8 cellular contexts compared by ENCODE assay signal in genomic region chr12:130281157-130281799, GRCh38. TPM values are rescaled to one million over a fixed set of nuclear protein-coding genes. Genes with fewer than 3 reads are reported as not detected.
DNase-seq lines count a peak whose midpoint lies in the region; ATAC-seq and TF ChIP-seq lines count a peak whose summit lies in the region.

No MANE protein-coding gene starts in this region.

- no peak for TF ChIP-seq POLR2A in uterus (IDR thresholded peaks at IDR 0.05)

- peaks cover under 1% of the 10 kb centered on the region for H3K27me3 Mint-ChIP-seq in chondrocyte (ENCODE audit: low read depth)
- H3K27me3 Mint-ChIP-seq in naive thymus-derived CD8-positive, alpha-beta T cell: peaks cover 0 to 51% (median 16%) of the 10 kb centered on the region in 5 donors

- peak; percentile 79 for TF ChIP-seq CTCF in chondrocyte (IDR thresholded peaks at IDR 0.05)
- peak; percentile 31 to 54 (median 41) for TF ChIP-seq CTCF in uterus (IDR thresholded peaks at IDR 0.05)

- ATAC-seq in naive thymus-derived CD8-positive, alpha-beta T cell: peak in 1 of 2 donors; percentile 39
- no peak for ATAC-seq in HG03159 (IDR thresholded peaks at IDR 0.05; ENCODE audit: unreplicated experiment)

- H3K27ac Mint-ChIP-seq in chondrocyte (ENCODE audit: unreplicated experiment): no peak overlapping the region
- H3K27ac Mint-ChIP-seq in naive thymus-derived CD8-positive, alpha-beta T cell: no peak overlapping the region

- H3K27me3 ChIP-seq in uterus: no peaks in the 10 kb centered on the region

- H3K4me1 Mint-ChIP-seq in chondrocyte (ENCODE audit: low read depth): peaks cover 4% of the 10 kb centered on the region
- peaks cover 0 to 4% (median 2%) of the 10 kb centered on the region in 4 donors for H3K4me1 Mint-ChIP-seq in naive thymus-derived CD8-positive, alpha-beta T cell

- peak overlapping the region in 1 of 2 donors; percentile 3 for H3K27ac ChIP-seq in uterus

- peaks cover 23% of the 10 kb centered on the region for H3K9me3 Mint-ChIP-seq in chondrocyte (ENCODE audit: low read depth)
- H3K9me3 Mint-ChIP-seq in naive thymus-derived CD8-positive, alpha-beta T cell: peaks cover 0 to 15% (median 9%) of the 10 kb centered on the region in 9 donors

- H3K36me3 ChIP-seq in uterus: no peaks in the 10 kb centered on the region

- no peaks in the 10 kb centered on the region for H3K4me1 ChIP-seq in uterus

- H3K36me3 Mint-ChIP-seq in chondrocyte (ENCODE audit: low read depth): peaks cover 2% of the 10 kb centered on the region
- peaks cover 0 to 4% (median 0%) of the 10 kb centered on the region in 3 donors for H3K36me3 Mint-ChIP-seq in naive thymus-derived CD8-positive, alpha-beta T cell

- no peak overlapping the region for H3K4me3 Mint-ChIP-seq in chondrocyte (ENCODE audit: unreplicated experiment)
- peak overlapping the region in 1 of 10 donors; percentile 30 for H3K4me3 Mint-ChIP-seq in naive thymus-derived CD8-positive, alpha-beta T cell

- POLR2A ChIA-PET in naive thymus-derived CD8-positive, alpha-beta T cell (lab: Charles Lee): no interaction called here

- DNase-seq in DMS114 treated with DMSO at 0.1 percent for 48 hours (lab: John Stamatoyannopoulos, UW; ENCODE audit: unreplicated experiment) (peak; percentile 63), NCI-H82 (lab: John Stamatoyannopoulos, UW) (peak; percentile 82), chondrocyte (ENCODE audit: low spot score) (no peak), uterus (peak in 1 of 2 donors; percentile 50), midbrain (lab: John Stamatoyannopoulos, UW) (no peak), NCI-H1436 treated with DMSO at 0.1 percent for 48 hours (lab: John Stamatoyannopoulos, UW) (no peak)
- DNase-seq in naive thymus-derived CD8-positive, alpha-beta T cell: peak in 6 of 10 donors; percentile 3 to 49 (median 32)

- intact Hi-C loops in uterus (cut with DNase I; ENCODE audit: low total_unique reads): no loop called here

- no peaks in the 10 kb centered on the region for H3K9me3 ChIP-seq in uterus

- no peak overlapping the region for H3K4me3 ChIP-seq in uterus

RNA-seq across cellular contexts. Expression of gene PIWIL1, which starts 56.4 kb away (rescaled TPM):
- total RNA-seq in chondrocyte (not detected in 3 replicates), uterus (under 1 TPM in 1 of 4 donors, not detected in 3; 0.62 TPM)
- not detected for total RNA-seq in naive thymus-derived CD8-positive, alpha-beta T cell
- not detected for polyA plus RNA-seq in naive thymus-derived CD8-positive, alpha-beta T cell

Comparison
In these comparisons a context has a peak if more than half of its experiments do, and no peak if none do; other contexts are left out.
1. DNase-seq: peak in DMS114 treated with DMSO at 0.1 percent for 48 hours (single experiment), NCI-H82 (single experiment) and naive thymus-derived CD8-positive, alpha-beta T cell (6 of 10); none in chondrocyte (single experiment), midbrain (single experiment) and NCI-H1436 treated with DMSO at 0.1 percent for 48 hours (single experiment).